25 cellular contexts compared by ENCODE assay signal in the genomic region with DNA sequence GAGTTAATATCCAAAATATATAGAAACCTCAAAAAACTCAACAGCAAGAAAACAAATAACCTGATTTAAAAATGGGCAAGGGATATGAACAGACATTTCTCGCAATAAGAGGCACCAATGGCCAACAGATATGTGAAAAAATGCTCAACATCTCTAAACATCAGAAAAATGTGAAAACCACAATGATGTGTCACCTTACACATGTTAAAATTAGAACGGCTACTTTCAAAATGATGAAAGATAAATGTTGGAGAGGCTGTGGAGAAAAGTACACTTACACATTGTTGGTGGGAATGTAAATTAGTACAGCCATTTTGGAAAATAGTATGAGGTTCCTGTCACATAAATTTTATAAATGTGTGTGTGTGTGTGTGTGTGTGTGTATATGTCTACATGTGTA.
"Had no signal": no experiment of that assay in that cellular context is flagged by ENCODE, and none has a peak within 500 bp of the region (broad histone marks: within the 10 kb centered on the region; RNA-seq: fewer than 3 reads in every experiment).

No MANE protein-coding gene starts in this region.

- H3K27me3 ChIP-seq: gastrocnemius medialis, hepatocyte, ovary, testis, transverse colon, uterus had no signal

- H3K27ac ChIP-seq: coronary artery, dorsolateral prefrontal cortex, gastrocnemius medialis, hepatocyte, ovary, right lobe of liver, skin epidermis, testis, transverse colon, uterus had no signal

- H3K79me2 ChIP-seq: hepatocyte had no signal

- H3K4me1 ChIP-seq: gastrocnemius medialis, right lobe of liver, testis, transverse colon, uterus had no signal

- H3K36me3 ChIP-seq: gastrocnemius medialis, ovary, right lobe of liver, transverse colon, uterus had no signal

- ATAC-seq: activated CD8-positive, alpha-beta T cell treated with anti-CD3 and anti-CD28 coated beads for 36 hours; gastrocnemius medialis; left colon; naive thymus-derived CD4-positive, alpha-beta T cell; right lobe of liver; stimulated activated naive CD8-positive, alpha-beta T cell treated with anti-CD3 and anti-CD28 coated beads, Interleukin-15, Interleukin-2, amounts not matched to agents 100 U/mL and 50 U/mL, for 24 hours had no signal

- H3K4me3 ChIP-seq: coronary artery, dorsolateral prefrontal cortex, gastrocnemius medialis, hepatocyte, ovary, right lobe of liver, skin epidermis, testis, transverse colon, uterus had no signal

- H3K4me2 ChIP-seq: hepatocyte had no signal

- H2AFZ ChIP-seq: hepatocyte had no signal

- FAIRE-seq: keratinocyte had no signal

- DNase-seq: activated B cell treated with CpG ODN at 0.5 μM for 24 hours; activated CD4-positive, alpha-beta T cell treated with anti-CD3 and anti-CD28 coated beads, Interleukin-2, amount 50 U/mL, for 1 hour; activated CD8-positive, alpha-beta T cell treated with anti-CD3 and anti-CD28 coated beads for 36 hours; activated T-cell treated with anti-CD3 and anti-CD28 coated beads, Interleukin-2, amount 50 U/mL, for 48 hours; anterior cingulate cortex; cerebellar nuclear complex; dorsolateral prefrontal cortex; effector memory CD4-positive, alpha-beta T cell; gastrocnemius medialis; glutamatergic neuron; left colon; midbrain; naive thymus-derived CD4-positive, alpha-beta T cell; ovary; right lobe of liver; stimulated activated CD4-positive, alpha-beta T cell treated with anti-CD3 and anti-CD28 coated beads, Interleukin-12 subunit alpha, Interleukin-12 subunit beta, amount 100 ng/mL, for 4 hours; stimulated activated CD4-positive, alpha-beta T cell treated with anti-CD3 and anti-CD28 coated beads, Interleukin-4, amount 100 ng/mL, for 1 hour; stimulated activated naive CD8-positive, alpha-beta T cell treated with anti-CD3 and anti-CD28 coated beads, Interleukin-15, Interleukin-2, amounts not matched to agents 100 U/mL and 50 U/mL, for 24 hours; testis; transverse colon; uterus had no signal

- H3K9me3 ChIP-seq: gastrocnemius medialis, ovary, right lobe of liver, testis, transverse colon, uterus had no signal
